Comparison of ENCODE assay signal across 8 cellular contexts in the genomic region with DNA sequence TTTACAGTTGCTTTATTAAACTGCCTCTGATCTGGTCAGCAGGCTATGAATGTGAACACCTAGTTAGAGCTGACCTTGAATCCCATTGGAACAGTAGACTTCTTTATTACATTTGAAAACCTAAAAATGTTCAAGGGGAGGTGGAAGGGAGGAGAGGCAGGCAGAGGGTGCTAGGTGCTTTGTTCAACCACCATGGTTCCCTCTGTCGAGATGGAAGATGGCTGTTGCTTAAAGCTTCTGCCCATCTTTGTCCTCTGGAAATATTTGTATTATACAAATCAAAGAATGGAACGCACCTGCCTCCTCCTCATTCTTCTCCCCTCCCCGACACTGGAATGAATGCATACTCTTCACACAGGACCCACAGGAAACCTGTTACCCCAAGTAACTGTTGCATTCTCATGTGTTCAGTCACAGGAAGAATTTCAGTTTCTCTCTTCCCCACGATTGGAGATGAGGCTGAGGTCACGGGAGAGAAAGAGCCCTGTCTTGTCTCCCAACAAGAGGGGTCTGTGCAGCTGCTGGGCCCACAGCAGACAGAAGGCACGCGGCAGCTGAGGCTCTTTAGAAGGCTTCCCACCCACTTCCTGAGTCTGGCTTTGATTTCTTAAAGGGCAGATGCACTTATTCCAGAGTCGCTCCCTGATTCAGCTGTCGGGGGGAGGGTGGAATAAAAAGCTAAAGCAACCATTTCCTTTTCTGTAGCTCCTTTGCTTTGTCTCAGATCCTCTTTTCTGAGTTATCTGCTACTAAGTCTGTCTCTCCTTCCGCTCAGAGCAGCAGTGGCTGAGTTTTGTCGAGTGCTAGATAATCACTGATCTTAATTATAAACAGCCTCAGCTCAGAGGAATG.
DNase-seq lines count a peak whose midpoint lies in the region; ATAC-seq and TF ChIP-seq lines count a peak whose summit lies in the region.

No MANE protein-coding gene starts in this region.

- H3K36me3 ChIP-seq in GM06990 (ENCODE audit: control insufficient read depth, insufficient read depth, low read length), result no peaks in the 10 kb centered on the region
- H3K36me3 ChIP-seq in KOPT-K1 (ENCODE audit: insufficient read depth, low read length), result no peaks in the 10 kb centered on the region
- H3K36me3 ChIP-seq in psoas muscle (ENCODE audit: insufficient read depth in 1 of 2, low read depth in 1 of 2), result no peaks in the 10 kb centered on the region

- H3K36me3 Mint-ChIP-seq in activated CD8-positive, alpha-beta T cell treated with anti-CD3 and anti-CD28 coated beads, Interleukin-2, amount 10 ng/mL, durations not matched to agents 7 days and 5 days (ENCODE audit: low read depth), result peaks cover 45% of the 10 kb centered on the region

- H3K4me1 Mint-ChIP-seq in activated CD8-positive, alpha-beta T cell treated with anti-CD3 and anti-CD28 coated beads, Interleukin-2, amount 10 ng/mL, durations not matched to agents 7 days and 5 days (ENCODE audit: low read depth), result peaks cover 48% of the 10 kb centered on the region

- POLR2A ChIA-PET in activated CD8-positive, alpha-beta T cell treated with anti-CD3 and anti-CD28 coated beads, Interleukin-2, amount 10 ng/mL, durations not matched to agents 7 days and 5 days (lab: Charles Lee), result interaction anchor here (0.8 to 3.6 kb wide), 9 partner anchors 11 to 222 kb away, joined by 3 to 35 read pairs (median 6); partner anchors contain the start of gene BTG1
- POLR2A ChIA-PET in HEK293T (lab: Yijun Ruan, JAX), result no interaction called here

- peak overlapping the region; percentile 88 for H3K27ac ChIP-seq in KOPT-K1 (ENCODE audit: low read depth, low read length, poor library complexity, severe bottlenecking)
- peak overlapping the region; percentile 19 for H3K27ac ChIP-seq in psoas muscle

- peak overlapping the region; percentile 72 for H3K4me3 Mint-ChIP-seq in activated CD8-positive, alpha-beta T cell treated with anti-CD3 and anti-CD28 coated beads, Interleukin-2, amount 10 ng/mL, durations not matched to agents 7 days and 5 days

- peak; percentile 68 for ATAC-seq in GM21447 (IDR thresholded peaks at IDR 0.05; ENCODE audit: unreplicated experiment)
- ATAC-seq in activated CD8-positive, alpha-beta T cell treated with anti-CD3 and anti-CD28 coated beads, Interleukin-2, amount 10 ng/mL, durations not matched to agents 7 days and 5 days, result peak; percentile 78
- peak; percentile 40 to 68 (median 60) for ATAC-seq in psoas muscle

- peak overlapping the region; percentile 84 for H3K27ac Mint-ChIP-seq in activated CD8-positive, alpha-beta T cell treated with anti-CD3 and anti-CD28 coated beads, Interleukin-2, amount 10 ng/mL, durations not matched to agents 7 days and 5 days

- H3K9me3 ChIP-seq in KOPT-K1 (ENCODE audit: insufficient read depth, low read length, poor library complexity, severe bottlenecking) (peaks cover 36% of the 10 kb centered on the region), psoas muscle (no peaks in the 10 kb centered on the region)

- H3K9me3 Mint-ChIP-seq in activated CD8-positive, alpha-beta T cell treated with anti-CD3 and anti-CD28 coated beads, Interleukin-2, amount 10 ng/mL, durations not matched to agents 7 days and 5 days (ENCODE audit: insufficient read depth), result peaks cover 30% of the 10 kb centered on the region

- DNase-seq in GM06990 (ENCODE audit: extremely low read depth, insufficient read length), result peak; percentile 83
- DNase-seq in activated CD8-positive, alpha-beta T cell treated with anti-CD3 and anti-CD28 coated beads, Interleukin-2, amount 10 ng/mL, durations not matched to agents 7 days and 5 days, result peak; percentile 52
- peak; percentile 3 for DNase-seq in fibroblast of pulmonary artery (ENCODE audit: low read depth)
- peak in 1 of 2 donors; percentile 34 for DNase-seq in psoas muscle
- DNase-seq in HuH-7.5 (ENCODE audit: low spot score), result no peak
- DNase-seq in HEK293T (ENCODE audit: extremely low spot score), result no peak

- CTCF ChIA-PET in activated CD8-positive, alpha-beta T cell treated with anti-CD3 and anti-CD28 coated beads, Interleukin-2, amount 10 ng/mL, durations not matched to agents 7 days and 5 days (lab: Charles Lee), result interaction anchor here (1.0 to 3.2 kb wide), 18 partner anchors 11 to 981 kb away, joined by 3 to 13 read pairs (median 4); partner anchors contain the start of gene BTG1
- CTCF ChIA-PET in HEK293T (lab: Yijun Ruan, JAX), result interaction anchor here (0.5 to 0.6 kb wide), 2 partner anchors 16 to 200 kb away, joined by 4 read pairs; no protein-coding TSS in a partner anchor

- intact Hi-C loops in psoas muscle (cut with DNase I), result no loop called here

- 16 to 32% (median 21%) methylated on average over 11 of the region's 11 CpGs for WGBS in psoas muscle, 3 donors

- TF ChIP-seq CTCF in GM06990 (IDR thresholded peaks at IDR 0.05; ENCODE audit: insufficient read depth, low read length, poor library complexity, severe bottlenecking) (no peak), fibroblast of pulmonary artery (IDR thresholded peaks at IDR 0.05; ENCODE audit: low read length, missing control alignments) (no peak), psoas muscle (IDR thresholded peaks at IDR 0.05) (no peak)

- peak overlapping the region; percentile 68 for H3K4me3 ChIP-seq in GM06990 (replicated peaks; ENCODE audit: low read depth, low read length)
- H3K4me3 ChIP-seq in fibroblast of pulmonary artery (replicated peaks; ENCODE audit: low read depth, low read length), result no peak overlapping the region
- H3K4me3 ChIP-seq in psoas muscle, result peak overlapping the region; percentile 39

- no peaks in the 10 kb centered on the region for H3K4me1 ChIP-seq in psoas muscle

- no peaks in the 10 kb centered on the region for H3K27me3 ChIP-seq in GM06990 (replicated peaks; ENCODE audit: control insufficient read depth, insufficient read depth, low read length)
- H3K27me3 ChIP-seq in psoas muscle (ENCODE audit: insufficient read depth in 3 of 3, low read length in 2 of 3), result no peaks in the 10 kb centered on the region

- no peaks in the 10 kb centered on the region for H3K27me3 Mint-ChIP-seq in activated CD8-positive, alpha-beta T cell treated with anti-CD3 and anti-CD28 coated beads, Interleukin-2, amount 10 ng/mL, durations not matched to agents 7 days and 5 days (ENCODE audit: low read depth)

TF ChIP-seq in HEK293T, 16 proteins besides CTCF, POLR2A, EP300 and RAD21:
- TF ChIP-seq ELF4 (IDR thresholded peaks at IDR 0.05), result no peak
- no peak for TF ChIP-seq LEF1 (IDR thresholded peaks at IDR 0.05; ENCODE audit: borderline replicate concordance)
- TF ChIP-seq ARNT (IDR thresholded peaks at IDR 0.05), result no peak
- TF ChIP-seq, protein P1, sequence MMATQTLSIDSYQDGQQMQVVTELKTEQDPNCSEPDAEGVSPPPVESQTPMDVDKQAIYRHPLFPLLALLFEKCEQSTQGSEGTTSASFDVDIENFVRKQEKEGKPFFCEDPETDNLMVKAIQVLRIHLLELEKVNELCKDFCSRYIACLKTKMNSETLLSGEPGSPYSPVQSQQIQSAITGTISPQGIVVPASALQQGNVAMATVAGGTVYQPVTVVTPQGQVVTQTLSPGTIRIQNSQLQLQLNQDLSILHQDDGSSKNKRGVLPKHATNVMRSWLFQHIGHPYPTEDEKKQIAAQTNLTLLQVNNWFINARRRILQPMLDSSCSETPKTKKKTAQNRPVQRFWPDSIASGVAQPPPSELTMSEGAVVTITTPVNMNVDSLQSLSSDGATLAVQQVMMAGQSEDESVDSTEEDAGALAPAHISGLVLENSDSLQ (IDR thresholded peaks at IDR 0.05), result no peak
- no peak for TF ChIP-seq SP1 (IDR thresholded peaks at IDR 0.05)
- no peak for TF ChIP-seq FOXM1 (IDR thresholded peaks at IDR 0.05; ENCODE audit: borderline replicate concordance)
- TF ChIP-seq FOXA1 (IDR thresholded peaks at IDR 0.05), result no peak
TF ChIP-seq in HEK293T: peak in this region for 0.

Comparison
In these comparisons a context has a peak if more than half of its experiments do, and no peak if none do; other contexts are left out.
1. DNase-seq: peak in GM06990 (single experiment), activated CD8-positive, alpha-beta T cell treated with anti-CD3 and anti-CD28 coated beads, Interleukin-2, amount 10 ng/mL, durations not matched to agents 7 days and 5 days (single experiment) and fibroblast of pulmonary artery (single experiment); none in HuH-7.5 (single experiment) and HEK293T (single experiment).
2. Peak in every context shown above with its lines, with median percentiles within 50 percentile points of each other: ATAC-seq.